Comparison of ENCODE assay signal across 9 cellular contexts in the genomic region with DNA sequence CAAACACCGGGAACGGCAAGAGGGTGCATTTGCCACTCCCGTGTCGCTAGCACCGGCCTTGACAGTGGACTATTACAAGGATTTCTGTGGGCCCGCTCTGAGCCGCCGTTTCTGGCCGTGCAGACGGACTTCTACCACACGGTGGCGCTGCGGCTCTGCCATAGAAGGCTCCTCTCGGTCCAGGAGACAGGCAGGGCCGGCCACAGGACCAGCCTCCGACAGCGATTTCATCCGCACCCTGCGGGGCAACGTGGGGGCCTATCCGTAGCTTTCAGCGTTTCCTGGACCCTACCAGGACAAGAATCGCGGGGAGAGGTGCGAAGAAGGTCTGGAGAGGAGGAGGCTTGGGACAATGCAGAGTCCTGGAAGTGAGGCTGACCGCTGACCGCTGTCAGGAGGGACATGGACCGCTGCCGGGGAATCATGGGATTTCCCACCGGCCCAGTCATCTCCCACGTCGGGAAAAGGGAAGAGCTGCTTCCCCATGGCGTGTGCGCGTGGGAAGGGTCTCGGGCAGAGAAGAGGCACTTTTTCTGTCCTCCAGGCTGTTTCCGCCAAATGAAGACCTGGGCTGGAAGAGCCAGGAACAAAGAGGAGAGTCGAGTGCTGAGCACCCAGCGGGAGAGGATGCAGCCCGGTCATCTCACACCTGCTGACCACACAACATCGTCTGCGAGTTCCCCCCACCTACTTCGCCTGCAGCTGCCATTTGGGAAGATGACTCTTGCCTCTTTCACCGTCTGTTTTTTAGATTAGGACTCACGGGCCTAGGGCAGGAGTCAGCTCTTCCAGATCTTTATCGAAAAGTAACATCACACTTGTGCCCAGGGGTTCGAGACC. TPM values are rescaled to one million over a fixed set of nuclear protein-coding genes. Genes with fewer than 3 reads are reported as not detected.
DNase-seq lines count a peak whose midpoint lies in the region; ATAC-seq, FAIRE-seq and TF ChIP-seq lines count a peak whose summit lies in the region.
"Had no signal": no experiment of that assay in that cellular context is flagged by ENCODE, and none has a peak within 500 bp of the region (broad histone marks: within the 10 kb centered on the region; RNA-seq: fewer than 3 reads in every experiment).

No MANE protein-coding gene starts in this region.

- H3K4me1 ChIP-seq in GM23248 (ENCODE audit: insufficient read depth) (peaks cover 14% of the 10 kb centered on the region), pancreas (no peaks in the 10 kb centered on the region), testis (peaks cover 24% of the 10 kb centered on the region)

- TF ChIP-seq CTCF in pancreas (IDR thresholded peaks at IDR 0.05) (peak; percentile 93 to 96 (median 95)), testis (IDR thresholded peaks at IDR 0.05) (peak; percentile 91 to 94 (median 94))

- ATAC-seq in SK-N-SH treated with all-trans-retinoic acid at 6 μM for 48 hours, result peak; percentile 97
- peak; percentile 97 for ATAC-seq in pancreas

- intact Hi-C loops in head of caudate nucleus (cut with DNase I), result no loop called here
- intact Hi-C loops in pancreas (cut with DNase I), result no loop called here
- intact Hi-C loops in testis (cut with DNase I; ENCODE audit: low total_unique reads), result no loop called here

- H3K9me3 ChIP-seq in GM23248 (ENCODE audit: low read depth) (no peaks in the 10 kb centered on the region), pancreas (no peaks in the 10 kb centered on the region), testis (no peaks in the 10 kb centered on the region)

- DNase-seq in Caki2 (ENCODE audit: low read depth) (peak; percentile 66), GM23248 (peak; percentile 93), MV-4-11 (lab: John Stamatoyannopoulos, UW) (peak; percentile 69), head of caudate nucleus (peak; percentile 80 to 97 (median 91)), pancreas (peak; percentile 80 to 99 (median 92)), testis (peak; percentile 95)
- peak; percentile 81 for DNase-seq in activated naive CD4-positive, alpha-beta T cell treated with anti-CD3 and anti-CD28 coated beads, Interleukin-2, amount 50 U/mL, for 16 hours

- H3K4me3 ChIP-seq in GM23248 (peak overlapping the region; percentile 56), pancreas (peak overlapping the region in 1 of 4 donors; percentile 39), testis (peak overlapping the region; percentile 32 to 57)

- H2AFZ ChIP-seq in GM23248, result peak overlapping the region; percentile 59

- WGBS in GM23248 (ENCODE audit: low coverage in 1 of 2, low lambda C conversion rate in 2 of 2, missing lambda C conversion rate in 2 of 2), 2 experiments, result 28% methylated on average over 47 of the region's 47 CpGs
- 21 to 27% methylated on average over 44 to 47 of the region's 47 CpGs for WGBS in pancreas, 2 donors
- 19 to 23% methylated on average over 31 to 47 of the region's 47 CpGs for WGBS in testis, 2 donors

- H4K20me1 ChIP-seq in GM23248 (ENCODE audit: insufficient read depth), result no peaks in the 10 kb centered on the region

- no peaks in the 10 kb centered on the region for H3F3A ChIP-seq in GM23248 (ENCODE audit: insufficient read depth)

- no peak overlapping the region for H3K27ac ChIP-seq in GM23248
- no peak overlapping the region for H3K27ac ChIP-seq in pancreas
- H3K27ac ChIP-seq in testis, result peak overlapping the region; percentile 25 to 65

- H3K79me2 ChIP-seq in GM23248 (ENCODE audit: insufficient read depth), result no peaks in the 10 kb centered on the region

- no peaks in the 10 kb centered on the region for H3K9me2 ChIP-seq in GM23248 (ENCODE audit: insufficient read depth)

- H3K27me3 ChIP-seq in GM23248 (replicated peaks; ENCODE audit: insufficient read depth) (no peaks in the 10 kb centered on the region), pancreas (no peaks in the 10 kb centered on the region), testis (no peaks in the 10 kb centered on the region)

- H3K9ac ChIP-seq in GM23248, result no peak overlapping the region

- no peaks in the 10 kb centered on the region for H3K36me3 ChIP-seq in GM23248 (ENCODE audit: low read depth)
- H3K36me3 ChIP-seq in pancreas, result no peaks in the 10 kb centered on the region
- H3K36me3 ChIP-seq in testis (ENCODE audit: low read depth, missing control alignments), result no peaks in the 10 kb centered on the region

- in situ Hi-C loops in Caki2 (cut with HindIII; ENCODE audit: low pct_unique_long_range_greater_than_20kb, low sequenced_read_pairs) (no loop called here), GM23248 (cut with MboI) (loop anchor here (10.0 kb wide), 1 partner anchor 657 kb away; no protein-coding TSS in a partner anchor)

- H3K4me2 ChIP-seq in GM23248 (ENCODE audit: unreplicated experiment), result peak overlapping the region; percentile 49

- TF ChIP-seq POLR2A in testis (IDR thresholded peaks at IDR 0.05), result no peak

- FAIRE-seq in pancreas (lab: Jason Lieb, UNC), result no peak
- FAIRE-seq: colon had no signal

TF ChIP-seq in SK-N-SH treated with all-trans-retinoic acid at 6 μM for 48 hours, 23 proteins besides CTCF, POLR2A, EP300 and RAD21:
- TF ChIP-seq, protein P1, sequence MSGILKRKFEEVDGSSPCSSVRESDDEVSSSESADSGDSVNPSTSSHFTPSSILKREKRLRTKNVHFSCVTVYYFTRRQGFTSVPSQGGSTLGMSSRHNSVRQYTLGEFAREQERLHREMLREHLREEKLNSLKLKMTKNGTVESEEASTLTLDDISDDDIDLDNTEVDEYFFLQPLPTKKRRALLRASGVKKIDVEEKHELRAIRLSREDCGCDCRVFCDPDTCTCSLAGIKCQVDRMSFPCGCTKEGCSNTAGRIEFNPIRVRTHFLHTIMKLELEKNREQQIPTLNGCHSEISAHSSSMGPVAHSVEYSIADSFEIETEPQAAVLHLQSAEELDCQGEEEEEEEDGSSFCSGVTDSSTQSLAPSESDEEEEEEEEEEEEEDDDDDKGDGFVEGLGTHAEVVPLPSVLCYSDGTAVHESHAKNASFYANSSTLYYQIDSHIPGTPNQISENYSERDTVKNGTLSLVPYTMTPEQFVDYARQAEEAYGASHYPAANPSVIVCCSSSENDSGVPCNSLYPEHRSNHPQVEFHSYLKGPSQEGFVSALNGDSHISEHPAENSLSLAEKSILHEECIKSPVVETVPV (CRISPR knock-in tag; IDR thresholded peaks at IDR 0.05), result no peak
- TF ChIP-seq ZFP3 (CRISPR knock-in tag; IDR thresholded peaks at IDR 0.05) (no peak), ARNTL (CRISPR knock-in tag; IDR thresholded peaks at IDR 0.05; ENCODE audit: borderline replicate concordance, low read depth) (no peak), RARB (CRISPR knock-in tag; IDR thresholded peaks at IDR 0.05) (no peak), PATZ1 (CRISPR knock-in tag; IDR thresholded peaks at IDR 0.05; ENCODE audit: borderline replicate concordance) (no peak), ZNF565 (CRISPR knock-in tag; conservative IDR thresholded peaks at IDR 0.05; ENCODE audit: low read depth) (no peak), OSR1 (CRISPR knock-in tag; IDR thresholded peaks at IDR 0.05) (no peak), ESRRG (CRISPR knock-in tag; IDR thresholded peaks at IDR 0.05) (no peak)
- TF ChIP-seq, protein P2, sequence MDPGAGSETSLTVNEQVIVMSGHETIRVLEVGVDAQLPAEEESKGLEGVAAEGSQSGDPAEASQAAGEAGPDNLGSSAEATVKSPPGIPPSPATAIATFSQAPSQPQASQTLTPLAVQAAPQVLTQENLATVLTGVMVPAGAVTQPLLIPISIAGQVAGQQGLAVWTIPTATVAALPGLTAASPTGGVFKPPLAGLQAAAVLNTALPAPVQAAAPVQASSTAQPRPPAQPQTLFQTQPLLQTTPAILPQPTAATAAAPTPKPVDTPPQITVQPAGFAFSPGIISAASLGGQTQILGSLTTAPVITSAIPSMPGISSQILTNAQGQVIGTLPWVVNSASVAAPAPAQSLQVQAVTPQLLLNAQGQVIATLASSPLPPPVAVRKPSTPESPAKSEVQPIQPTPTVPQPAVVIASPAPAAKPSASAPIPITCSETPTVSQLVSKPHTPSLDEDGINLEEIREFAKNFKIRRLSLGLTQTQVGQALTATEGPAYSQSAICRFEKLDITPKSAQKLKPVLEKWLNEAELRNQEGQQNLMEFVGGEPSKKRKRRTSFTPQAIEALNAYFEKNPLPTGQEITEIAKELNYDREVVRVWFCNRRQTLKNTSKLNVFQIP (CRISPR knock-in tag; IDR thresholded peaks at IDR 0.05; ENCODE audit: borderline replicate concordance, low read depth), result no peak

RNA-seq across cellular contexts. Expression of gene HAAO, which starts 35.5 kb away (rescaled TPM):
- total RNA-seq in Caki2 (2014; rRNA removed; shearing (Covaris generic); ENCODE audit: low replicate concordance), result not detected in 2 replicates
- total RNA-seq in GM23248 (2014; rRNA removed; shearing (Covaris generic)), result not detected in 2 replicates
- polyA plus RNA-seq in GM23248 (2016; fragmentation: Nextera tagmentation; extraction: Ambion mirVana) (0.36 TPM in 1 of 2 replicates, not detected in the other), pancreas (10 to 100 TPM; 18.3 to 31.6 TPM), testis (ENCODE audit: insufficient read depth, low read depth, low replicate concordance) (6.0 TPM)
- total RNA-seq in pancreas (10 to 100 TPM; 10.9 to 35.4 (median 20.4) TPM), testis (1 to 10 TPM; 3.2 to 5.3 TPM)

Comparison
In these comparisons a context has a peak if more than half of its experiments do, and no peak if none do; other contexts are left out.
1. H3K27ac ChIP-seq: peak in testis (2 of 2); none in GM23248 (single experiment) and pancreas (0 of 4).
2. Peak in every context shown above with its lines, with median percentiles within 50 percentile points of each other: DNase-seq.